ENCODE assay signal across 8 cellular contexts in genomic region chr6:138773177-138774091, GRCh38. TPM values are rescaled to one million over a fixed set of nuclear protein-coding genes. Genes with fewer than 3 reads are reported as not detected.
DNase-seq lines count a peak whose midpoint lies in the region; ATAC-seq and TF ChIP-seq lines count a peak whose summit lies in the region.

Gene CCDC28A, plus strand, starts transcription at chr6:138773769. Its CDS starts 2,352 bp downstream, at chr6:138776121.

- peak; percentile 84 for DNase-seq in DMS53 treated with DMSO at 0.1 percent for 48 hours (lab: John Stamatoyannopoulos, UW; ENCODE audit: unreplicated experiment)
- DNase-seq in Peyer's patch: peak; percentile 94 to 97 (median 96)
- DNase-seq in activated T-cell treated with anti-CD3 and anti-CD28 coated beads, Interleukin-2, amount 50 U/mL, for 48 hours: peak; percentile 95 to 96
- DNase-seq in stimulated activated CD8-positive, alpha-beta memory T cell treated with anti-CD3 and anti-CD28 coated beads, Interleukin-7, amount 100 ng/mL, for 24 hours (ENCODE audit: low read depth): peak; percentile 77

- H3K4me3 ChIP-seq in KMS-11 (IDR thresholded peaks at IDR 0.05; ENCODE audit: insufficient read depth, low read depth, low read length) (no peak within 1 kb of the TSS), Peyer's patch (peak within 1 kb of the TSS; percentile 51 to 91 (median 69)), muscle layer of colon (ENCODE audit: low read depth in 1 of 2, low read length in 2 of 2) (peak within 1 kb of the TSS; percentile 89 to 97)

- H3K4me1 ChIP-seq in KMS-11 (ENCODE audit: low read depth, poor library complexity, severe bottlenecking) (peaks cover 19% of the 10 kb centered on the region), Peyer's patch (peaks cover 0 to 20% (median 1%) of the 10 kb centered on the region in 4 donors), muscle layer of colon (ENCODE audit: insufficient read depth, low read length) (peaks cover 14% of the 10 kb centered on the region)

- peak; percentile 37 to 45 for TF ChIP-seq POLR2A in Peyer's patch (IDR thresholded peaks at IDR 0.05)

- H3K79me2 ChIP-seq in KMS-11 (ENCODE audit: insufficient read depth, low read depth): no peaks in the 10 kb centered on the region; the same call in 1 of the 2 replicates

- H3K9me3 ChIP-seq in Peyer's patch (no peaks in the 10 kb centered on the region), muscle layer of colon (ENCODE audit: low read length) (no peaks in the 10 kb centered on the region)

- H3K4me2 ChIP-seq in KMS-11: peak within 1 kb of the TSS; percentile 98

- H3K9ac ChIP-seq in KMS-11 (peak within 1 kb of the TSS; percentile 64), muscle layer of colon (ENCODE audit: low read length) (peak within 1 kb of the TSS; percentile 79)

- H2AFZ ChIP-seq in KMS-11 (ENCODE audit: low read depth): peak within 1 kb of the TSS; percentile 88

- peak within 1 kb of the TSS; percentile 70 for H3K27ac ChIP-seq in KMS-11
- H3K27ac ChIP-seq in Peyer's patch: peak within 1 kb of the TSS; percentile 92 to 98 (median 96)
- H3K27ac ChIP-seq in muscle layer of colon (ENCODE audit: low read depth, low read length): peak within 1 kb of the TSS; percentile 94

- H4K20me1 ChIP-seq in KMS-11 (ENCODE audit: insufficient read depth): no peaks in the 10 kb centered on the region

- ATAC-seq in GM21737 (IDR thresholded peaks at IDR 0.05; ENCODE audit: unreplicated experiment) (peak; percentile 95), esophagus mucosa (peak; percentile 97)

- H3K36me3 ChIP-seq in KMS-11 (ENCODE audit: insufficient read depth): no peaks in the 10 kb centered on the region
- peaks cover 0 to 25% (median 0%) of the 10 kb centered on the region in 3 donors for H3K36me3 ChIP-seq in Peyer's patch
- H3K36me3 ChIP-seq in muscle layer of colon (ENCODE audit: insufficient read depth, low read length): peaks cover 5% of the 10 kb centered on the region

- H3K27me3 ChIP-seq in KMS-11 (ENCODE audit: insufficient read depth, low read depth): no peaks in the 10 kb centered on the region
- no peaks in the 10 kb centered on the region for H3K27me3 ChIP-seq in Peyer's patch
- no peaks in the 10 kb centered on the region for H3K27me3 ChIP-seq in muscle layer of colon (ENCODE audit: control insufficient read depth in 1 of 2, insufficient read depth in 2 of 2, low read length in 2 of 2)

- TF ChIP-seq CTCF in KMS-11 (conservative IDR thresholded peaks at IDR 0.05; ENCODE audit: low read depth, low read length) (no peak), Peyer's patch (IDR thresholded peaks at IDR 0.05) (peak in 3 of 6 experiments; percentile 8 to 34 (median 20))

RNA-seq across cellular contexts. Expression of gene CCDC28A, which starts in this region (rescaled TPM):
- total RNA-seq in Peyer's patch (10 to 100 TPM; 20.5 to 33.3 (median 24.3) TPM), esophagus mucosa (10.1 TPM)
